27 cellular contexts compared by ENCODE assay signal in the genomic region with DNA sequence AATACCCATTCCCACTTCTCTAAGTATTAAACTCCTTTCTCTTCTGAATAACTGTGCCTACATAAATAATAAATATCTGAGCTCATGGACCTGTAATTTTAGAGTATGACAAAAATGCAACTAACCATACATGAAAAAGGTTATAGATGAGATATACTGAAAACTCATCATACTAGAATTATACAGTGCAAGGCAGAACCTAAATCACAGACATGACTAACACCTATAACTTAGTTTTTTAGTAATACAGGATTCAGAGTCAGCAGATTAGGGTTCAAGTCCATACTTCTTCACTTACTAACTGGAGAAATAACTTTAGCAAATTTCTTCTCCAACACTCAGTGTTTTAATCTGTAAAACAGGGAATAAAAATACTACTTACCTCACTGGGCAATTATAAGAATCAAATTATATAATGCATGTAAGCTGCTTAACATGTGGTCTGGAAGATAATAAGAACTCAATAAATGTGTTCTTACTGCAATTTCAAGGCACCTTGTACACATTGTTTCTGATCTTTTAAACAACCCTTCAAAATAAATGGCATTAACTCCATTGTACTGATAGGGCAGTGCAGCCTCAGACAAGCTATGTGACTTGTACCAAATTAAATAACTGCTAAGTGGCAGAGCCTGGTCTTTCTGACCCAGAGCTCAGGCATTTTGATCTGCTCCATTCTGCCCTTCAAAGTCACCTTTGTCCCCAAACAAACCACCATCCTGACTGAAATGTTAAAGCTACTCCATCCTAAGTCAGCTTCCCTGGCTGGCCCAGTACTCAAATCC.
"Had no signal": no experiment of that assay in that cellular context is flagged by ENCODE, and none has a peak within 500 bp of the region (broad histone marks: within the 10 kb centered on the region; RNA-seq: fewer than 3 reads in every experiment).

No MANE protein-coding gene starts in this region.

- ATAC-seq: left cardiac atrium; left lung; lower lobe of right lung; natural killer cell; right lobe of liver; stimulated activated naive B cell treated with anti-CD40 and anti-IgM and Interleukin-4, amounts not matched to agents 10 μg/mL and 1 μg/mL and 100 μg/mL, for 72 hours; stimulated activated naive CD8-positive, alpha-beta T cell treated with anti-CD3 and anti-CD28 coated beads, Interleukin-15, Interleukin-2, amounts not matched to agents 100 U/mL and 50 U/mL, for 24 hours; upper lobe of right lung had no signal

- H3K27ac Mint-ChIP-seq: mesothelial cell of epicardium; naive B cell; natural killer cell; nephron progenitor cell; progenitor cell of endocrine pancreas; stimulated activated naive B cell treated with anti-CD40 and anti-IgM and Interleukin-4, amounts not matched to agents 10 μg/mL and 1 μg/mL and 100 μg/mL, for 72 hours had no signal

- H3K9me3 Mint-ChIP-seq: natural killer cell had no signal

- H3K27me3 ChIP-seq: left lung, ovary, right atrium auricular region, right lobe of liver, stomach, testis, thyroid gland, transverse colon, upper lobe of right lung had no signal

- H3K36me3 Mint-ChIP-seq: mesothelial cell of epicardium had no signal

- H3K4me1 Mint-ChIP-seq: mesothelial cell of epicardium; natural killer cell; nephron progenitor cell; stimulated activated naive B cell treated with anti-CD40 and anti-IgM and Interleukin-4, amounts not matched to agents 10 μg/mL and 1 μg/mL and 100 μg/mL, for 72 hours had no signal

- H3K4me1 ChIP-seq: left lung, lower lobe of right lung, right atrium auricular region, right lobe of liver, stomach, testis, thyroid gland, transverse colon, upper lobe of right lung had no signal

- H3K9me3 ChIP-seq: left lung, lower lobe of right lung, ovary, right atrium auricular region, right lobe of liver, stomach, testis, thyroid gland, transverse colon, upper lobe of right lung had no signal

- H3K4me3 Mint-ChIP-seq: mesothelial cell of epicardium; naive B cell; natural killer cell; nephron progenitor cell; stimulated activated naive B cell treated with anti-CD40 and anti-IgM and Interleukin-4, amounts not matched to agents 10 μg/mL and 1 μg/mL and 100 μg/mL, for 72 hours had no signal

- H3K36me3 ChIP-seq: left lung, lower lobe of right lung, ovary, right atrium auricular region, right lobe of liver, stomach, thyroid gland, transverse colon, upper lobe of right lung had no signal

- H3K27me3 Mint-ChIP-seq: progenitor cell of endocrine pancreas had no signal

- DNase-seq: hippocampal formation; kidney glomerular epithelial cell; left cardiac atrium; left lung; lower lobe of right lung; mammary epithelial cell; mesenchymal stem cell; naive B cell; natural killer cell; nephron progenitor cell; ovary; right lobe of liver; stimulated activated CD4-positive, alpha-beta T cell treated with anti-CD3 and anti-CD28 coated beads, Interleukin-1b, Interleukin-23, amount 100 ng/mL, for 48 hours; stimulated activated CD4-positive, alpha-beta T cell treated with anti-CD3 and anti-CD28 coated beads, Interleukin-2, amount 100 ng/mL, for 48 hours; stimulated activated CD4-positive, alpha-beta T cell treated with anti-CD3 and anti-CD28 coated beads, Interleukin-4, amount 100 ng/mL, for 4 hours; stimulated activated CD8-positive, alpha-beta memory T cell treated with anti-CD3 and anti-CD28 coated beads, Interleukin-4, amount 100 ng/mL, for 48 hours; stimulated activated naive B cell treated with anti-CD40 and anti-IgM and Interleukin-4, amounts not matched to agents 10 μg/mL and 1 μg/mL and 100 μg/mL, for 72 hours; stimulated activated naive CD8-positive, alpha-beta T cell treated with anti-CD3 and anti-CD28 coated beads, Interleukin-15, Interleukin-2, amounts not matched to agents 100 U/mL and 50 U/mL, for 24 hours; stomach; testis; thyroid gland; transverse colon; upper lobe of right lung had no signal

- H3K27ac ChIP-seq: left lung, lower lobe of right lung, ovary, right atrium auricular region, right lobe of liver, stomach, testis, thyroid gland, transverse colon, upper lobe of right lung had no signal

- H3K4me3 ChIP-seq: left lung, lower lobe of right lung, ovary, right atrium auricular region, right lobe of liver, smooth muscle cell, stomach, testis, thyroid gland, transverse colon, upper lobe of right lung had no signal
